ENCODE assay signal across 11 cellular contexts in the genomic region with DNA sequence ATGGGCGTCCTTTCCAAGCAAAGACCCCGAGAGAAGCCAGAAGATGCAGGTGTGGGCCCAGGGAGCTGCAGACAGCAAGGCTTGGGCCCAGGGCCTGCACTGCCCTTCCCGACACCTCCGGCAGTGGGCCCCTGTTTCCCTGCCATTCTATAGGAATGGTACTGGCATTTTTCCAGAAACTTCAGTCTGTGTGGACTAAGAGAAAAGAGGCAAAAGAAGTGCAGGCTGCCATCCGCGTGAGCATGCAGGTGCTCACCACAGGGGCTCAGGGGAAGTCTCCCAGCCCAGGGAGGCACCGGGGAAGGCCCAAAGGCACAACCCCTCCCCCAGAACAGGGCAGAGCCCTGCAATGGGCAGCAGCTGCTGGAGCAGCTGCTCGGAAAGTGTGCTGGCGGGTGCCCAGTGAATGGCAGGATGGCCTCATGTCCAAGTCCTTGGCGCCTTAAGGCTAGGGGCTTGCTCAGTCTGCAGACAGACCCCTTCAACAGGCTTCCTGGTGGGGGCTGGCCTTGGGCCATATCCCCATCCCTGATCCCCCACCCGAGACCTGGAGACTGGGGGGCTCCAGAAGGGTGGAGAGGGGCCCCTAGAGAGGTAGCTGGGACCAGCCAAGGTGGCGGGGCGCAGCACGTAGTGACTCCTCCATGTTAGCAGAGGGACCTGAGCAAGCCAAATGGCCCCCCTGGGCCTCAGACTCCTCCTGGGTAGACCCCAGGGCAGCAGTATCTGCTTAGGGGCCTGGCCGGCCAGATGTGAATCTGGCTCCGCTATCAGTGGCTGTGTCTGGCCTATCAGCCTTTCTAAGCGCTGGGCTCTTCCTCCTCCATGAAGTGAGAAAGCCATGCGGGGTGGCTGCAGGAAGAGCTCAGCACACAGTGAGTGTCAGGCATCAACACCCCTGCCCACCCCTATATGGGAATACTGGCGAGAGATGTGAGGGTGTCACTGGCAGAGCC. TPM values are rescaled to one million over a fixed set of nuclear protein-coding genes. Genes with fewer than 3 reads are reported as not detected.
DNase-seq lines count a peak whose midpoint lies in the region; ATAC-seq and TF ChIP-seq lines count a peak whose summit lies in the region.
"Had no signal": no experiment of that assay in that cellular context is flagged by ENCODE, and none has a peak within 500 bp of the region (broad histone marks: within the 10 kb centered on the region; RNA-seq: fewer than 3 reads in every experiment).

No MANE protein-coding gene starts in this region.

- H3K36me3 ChIP-seq in BLaER1 (no peaks in the 10 kb centered on the region), HEK293 (ENCODE audit: control insufficient read depth in 2 of 2, insufficient read depth in 1 of 2, low read length in 2 of 2) (no peaks in the 10 kb centered on the region), hepatocyte (replicated peaks; ENCODE audit: insufficient read depth, low read depth) (no peaks in the 10 kb centered on the region)

- 81% methylated on average over 19 of the region's 19 CpGs for WGBS in hepatocyte (ENCODE audit: low lambda C conversion rate, missing lambda C conversion rate)

- H4K20me1 ChIP-seq in BLaER1 (peaks cover 11% of the 10 kb centered on the region), hepatocyte (ENCODE audit: insufficient read depth, poor library complexity, severe bottlenecking) (no peaks in the 10 kb centered on the region)

- H3K4me3 ChIP-seq in BLaER1 (no peak overlapping the region), HEK293 (ENCODE audit: low read depth, low read length) (no peak overlapping the region), hepatocyte (no peak overlapping the region)

- H3K4me2 ChIP-seq in BLaER1 (peak overlapping the region; percentile 3; the same call in 1 of the 2 replicates), hepatocyte (peak overlapping the region; percentile 57)

- H2AFZ ChIP-seq in hepatocyte = no peak overlapping the region

- DNase-seq in NCI-H524 (lab: John Stamatoyannopoulos, UW) (peak; percentile 73 to 88), hepatocyte (ENCODE audit: low spot score) (no peak), GM03348 (ENCODE audit: low spot score) (no peak)
- no peak for DNase-seq in activated CD4-positive, alpha-beta T cell treated with anti-CD3 and anti-CD28 coated beads, Interleukin-2, amount 50 U/mL, for 48 hours
- DNase-seq: NCI-H82, SW 1271 had no signal

- TF ChIP-seq CTCF in HEK293 (tag by site-specific recombination; IDR thresholded peaks at IDR 0.05) (no peak), hepatocyte (IDR thresholded peaks at IDR 0.05; ENCODE audit: poor library complexity) (no peak)

- no peaks in the 10 kb centered on the region for H3K9me2 ChIP-seq in hepatocyte (replicated peaks; ENCODE audit: insufficient read depth)

- no peaks in the 10 kb centered on the region for H3K79me2 ChIP-seq in hepatocyte

- H3K9ac ChIP-seq in BLaER1 = no peak overlapping the region

- CTCF ChIA-PET in HEK293 (lab: Yijun Ruan, JAX) = interaction anchor here (0.6 to 1.3 kb wide), 5 partner anchors 12 to 121 kb away, joined by 3 to 5 read pairs (median 3); partner anchors contain the start of genes KCTD19 and LRRC36

- H3K27me3 ChIP-seq in BLaER1 (peaks cover 20% of the 10 kb centered on the region), hepatocyte (peaks cover 8% of the 10 kb centered on the region)

- H3K27ac ChIP-seq in BLaER1 = no peak overlapping the region
- no peak overlapping the region for H3K27ac ChIP-seq in HEK293 (ENCODE audit: extremely low read depth, low read depth, low read length)
- H3K27ac ChIP-seq in hepatocyte = no peak overlapping the region

- POLR2A ChIA-PET in HEK293 (lab: Yijun Ruan, JAX) = no interaction called here

- H3K4me1 ChIP-seq in BLaER1 (peaks cover 28% of the 10 kb centered on the region), HEK293 (ENCODE audit: control insufficient read depth, insufficient read depth, low read length) (peaks cover 8% of the 10 kb centered on the region), hepatocyte (ENCODE audit: insufficient read depth) (peaks cover 20% of the 10 kb centered on the region)

- ATAC-seq in GM21717 (IDR thresholded peaks at IDR 0.05; ENCODE audit: unreplicated experiment) (no peak), HG03378 (IDR thresholded peaks at IDR 0.05; ENCODE audit: unreplicated experiment) (no peak)

- no peaks in the 10 kb centered on the region for H3K9me3 ChIP-seq in BLaER1
- no peaks in the 10 kb centered on the region for H3K9me3 ChIP-seq in HEK293 (ENCODE audit: control insufficient read depth, insufficient read depth, low read depth, low read length)
- H3K9me3 ChIP-seq in hepatocyte (ENCODE audit: low read depth) = no peaks in the 10 kb centered on the region

TF ChIP-seq in HEK293, 187 proteins besides CTCF, POLR2A, EP300 and RAD21:
- TF ChIP-seq ZNF416 (tag by site-specific recombination; IDR thresholded peaks at IDR 0.05) = no peak
- 0 out of 2 replicates have a peak, but pooled peaks have one; percentile 16 for TF ChIP-seq ZFP69B (tag by site-specific recombination; IDR thresholded peaks at IDR 0.05)
- TF ChIP-seq, protein P1, sequence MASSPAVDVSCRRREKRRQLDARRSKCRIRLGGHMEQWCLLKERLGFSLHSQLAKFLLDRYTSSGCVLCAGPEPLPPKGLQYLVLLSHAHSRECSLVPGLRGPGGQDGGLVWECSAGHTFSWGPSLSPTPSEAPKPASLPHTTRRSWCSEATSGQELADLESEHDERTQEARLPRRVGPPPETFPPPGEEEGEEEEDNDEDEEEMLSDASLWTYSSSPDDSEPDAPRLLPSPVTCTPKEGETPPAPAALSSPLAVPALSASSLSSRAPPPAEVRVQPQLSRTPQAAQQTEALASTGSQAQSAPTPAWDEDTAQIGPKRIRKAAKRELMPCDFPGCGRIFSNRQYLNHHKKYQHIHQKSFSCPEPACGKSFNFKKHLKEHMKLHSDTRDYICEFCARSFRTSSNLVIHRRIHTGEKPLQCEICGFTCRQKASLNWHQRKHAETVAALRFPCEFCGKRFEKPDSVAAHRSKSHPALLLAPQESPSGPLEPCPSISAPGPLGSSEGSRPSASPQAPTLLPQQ (tag by site-specific recombination; IDR thresholded peaks at IDR 0.05) = peak; percentile 72; the same call in 1 of the 2 replicates

RNA-seq across cellular contexts. Expression of gene TPPP3, which starts 6.7 kb away (rescaled TPM):
- total RNA-seq in hepatocyte = 0.88 and 3.2 TPM in 2 replicates
- 13.4 and 20.1 TPM in 2 replicates for polyA plus RNA-seq in hepatocyte
- total RNA-seq: CD4-positive, alpha-beta memory T cell had no signal
- polyA plus RNA-seq: CD4-positive, alpha-beta memory T cell had no signal

RNA-seq across cellular contexts. Expression of gene ZDHHC1, which starts 16.2 kb away (rescaled TPM):
- 1.9 and 5.9 TPM in 2 replicates for total RNA-seq in hepatocyte
- polyA plus RNA-seq in hepatocyte = 10.0 and 10.6 TPM in 2 replicates
- total RNA-seq: CD4-positive, alpha-beta memory T cell had no signal
- polyA plus RNA-seq: CD4-positive, alpha-beta memory T cell had no signal

RNA-seq across cellular contexts. Expression of gene HSD11B2, which starts 30.9 kb away (rescaled TPM):
- total RNA-seq in hepatocyte = 0.93 and 1.6 TPM in 2 replicates
- polyA plus RNA-seq in hepatocyte = 2.3 and 4.2 TPM in 2 replicates
- total RNA-seq: CD4-positive, alpha-beta memory T cell had no signal

Comparison
In these comparisons a context has a peak if more than half of its experiments do, and no peak if none do; other contexts are left out.
1. DNase-seq: peak in NCI-H524 (2 of 2); none in hepatocyte (single experiment), GM03348 (single experiment) and activated CD4-positive, alpha-beta T cell treated with anti-CD3 and anti-CD28 coated beads, Interleukin-2, amount 50 U/mL, for 48 hours (0 of 2).